Comparison of ENCODE assay signal across 1 cellular context in the genomic region with DNA sequence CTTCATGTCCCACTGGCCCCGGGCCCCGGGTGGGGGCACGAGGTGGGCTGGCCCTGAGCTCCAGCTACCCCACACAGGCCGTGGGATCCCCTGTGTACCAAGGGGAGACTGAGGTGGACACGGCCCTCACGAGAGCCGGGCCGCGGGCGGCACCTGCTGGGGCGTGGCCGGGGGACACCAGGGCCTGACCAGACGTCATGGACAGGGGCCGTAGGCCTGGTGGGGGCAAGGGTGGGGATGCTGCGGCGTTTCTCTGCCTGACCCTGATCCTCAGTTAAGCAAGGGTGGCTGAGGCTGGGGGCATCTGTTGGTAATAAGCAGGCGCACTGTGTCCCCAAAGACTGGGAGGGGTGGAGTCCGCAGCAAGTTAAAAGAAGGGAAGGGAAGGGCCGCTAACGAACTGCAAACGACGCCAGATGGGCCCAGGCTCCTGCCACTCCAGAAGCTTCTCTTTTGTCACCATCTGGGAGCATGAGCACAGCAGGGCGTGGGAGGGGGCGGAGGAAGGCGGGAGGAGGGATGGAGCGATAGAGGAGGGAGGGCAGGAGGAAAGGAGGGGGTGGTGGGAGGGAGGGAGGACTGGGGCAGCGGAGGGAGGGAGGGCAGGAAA.
TF ChIP-seq lines count a peak whose summit lies in the region.

No MANE protein-coding gene starts in this region.

TF ChIP-seq in HCT116, 20 proteins besides CTCF, POLR2A, EP300 and RAD21 (continued from another document):
- TF ChIP-seq ELF1 (IDR thresholded peaks at IDR 0.05; ENCODE audit: borderline replicate concordance, low read depth) (no peak), TCF7L2 (IDR thresholded peaks at IDR 0.05; ENCODE audit: borderline replicate concordance, extremely low read depth, insufficient read depth, insufficient read length) (no peak), EZH2 (IDR thresholded peaks at IDR 0.05) (no peak), EZH2phosphoT487 (IDR thresholded peaks at IDR 0.05; ENCODE audit: borderline replicate concordance) (no peak)
- TF ChIP-seq, protein P1, sequence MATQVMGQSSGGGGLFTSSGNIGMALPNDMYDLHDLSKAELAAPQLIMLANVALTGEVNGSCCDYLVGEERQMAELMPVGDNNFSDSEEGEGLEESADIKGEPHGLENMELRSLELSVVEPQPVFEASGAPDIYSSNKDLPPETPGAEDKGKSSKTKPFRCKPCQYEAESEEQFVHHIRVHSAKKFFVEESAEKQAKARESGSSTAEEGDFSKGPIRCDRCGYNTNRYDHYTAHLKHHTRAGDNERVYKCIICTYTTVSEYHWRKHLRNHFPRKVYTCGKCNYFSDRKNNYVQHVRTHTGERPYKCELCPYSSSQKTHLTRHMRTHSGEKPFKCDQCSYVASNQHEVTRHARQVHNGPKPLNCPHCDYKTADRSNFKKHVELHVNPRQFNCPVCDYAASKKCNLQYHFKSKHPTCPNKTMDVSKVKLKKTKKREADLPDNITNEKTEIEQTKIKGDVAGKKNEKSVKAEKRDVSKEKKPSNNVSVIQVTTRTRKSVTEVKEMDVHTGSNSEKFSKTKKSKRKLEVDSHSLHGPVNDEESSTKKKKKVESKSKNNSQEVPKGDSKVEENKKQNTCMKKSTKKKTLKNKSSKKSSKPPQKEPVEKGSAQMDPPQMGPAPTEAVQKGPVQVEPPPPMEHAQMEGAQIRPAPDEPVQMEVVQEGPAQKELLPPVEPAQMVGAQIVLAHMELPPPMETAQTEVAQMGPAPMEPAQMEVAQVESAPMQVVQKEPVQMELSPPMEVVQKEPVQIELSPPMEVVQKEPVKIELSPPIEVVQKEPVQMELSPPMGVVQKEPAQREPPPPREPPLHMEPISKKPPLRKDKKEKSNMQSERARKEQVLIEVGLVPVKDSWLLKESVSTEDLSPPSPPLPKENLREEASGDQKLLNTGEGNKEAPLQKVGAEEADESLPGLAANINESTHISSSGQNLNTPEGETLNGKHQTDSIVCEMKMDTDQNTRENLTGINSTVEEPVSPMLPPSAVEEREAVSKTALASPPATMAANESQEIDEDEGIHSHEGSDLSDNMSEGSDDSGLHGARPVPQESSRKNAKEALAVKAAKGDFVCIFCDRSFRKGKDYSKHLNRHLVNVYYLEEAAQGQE (IDR thresholded peaks at IDR 0.05; ENCODE audit: low read depth), result no peak
